ENCODE assay signal across 8 cellular contexts in genomic region chr9:105405514-105406131, GRCh38. TPM values are rescaled to one million over a fixed set of nuclear protein-coding genes. Genes with fewer than 3 reads are reported as not detected.
A peak's percentile ranks its signal among the peaks of the same experiment; 100 is the strongest.
DNase-seq lines count a peak whose midpoint lies in the region; ATAC-seq and TF ChIP-seq lines count a peak whose summit lies in the region.

No MANE protein-coding gene starts in this region.

- H3K27ac Mint-ChIP-seq in activated CD8-positive, alpha-beta T cell treated with anti-CD3 and anti-CD28 coated beads for 36 hours: peak overlapping the region; percentile 81

- no peaks in the 10 kb centered on the region for H3K36me3 ChIP-seq in GM06990 (ENCODE audit: control insufficient read depth, insufficient read depth, low read length)
- no peaks in the 10 kb centered on the region for H3K36me3 ChIP-seq in tibial nerve
- no peaks in the 10 kb centered on the region for H3K36me3 ChIP-seq in HAP-1 (replicated peaks)

- TF ChIP-seq EP300 in tibial nerve (IDR thresholded peaks at IDR 0.05): no peak

- H3K27ac ChIP-seq in tibial nerve: no peak overlapping the region

- DNase-seq in GM06990 (ENCODE audit: extremely low read depth, insufficient read length) (peak; percentile 29), LHCN-M2 (ENCODE audit: low read depth) (peak; percentile 72), myocyte (ENCODE audit: low read depth) (peak; percentile 95), RPMI8226 (no peak), tibial nerve (ENCODE audit: low spot score in 2 of 2) (no peak), HAP-1 (ENCODE audit: low spot score in 2 of 2) (no peak)
- peak; percentile 76 for DNase-seq in activated CD8-positive, alpha-beta T cell treated with anti-CD3 and anti-CD28 coated beads for 36 hours

- H3K4me3 ChIP-seq in GM06990 (replicated peaks; ENCODE audit: low read depth, low read length): no peak overlapping the region
- H3K4me3 ChIP-seq in tibial nerve: no peak overlapping the region
- no peak overlapping the region for H3K4me3 ChIP-seq in HAP-1

- no peak for TF ChIP-seq CTCF in GM06990 (IDR thresholded peaks at IDR 0.05; ENCODE audit: insufficient read depth, low read length, poor library complexity, severe bottlenecking)
- TF ChIP-seq CTCF in activated CD8-positive, alpha-beta T cell treated with anti-CD3 and anti-CD28 coated beads for 36 hours (IDR thresholded peaks at IDR 0.05): no peak
- no peak for TF ChIP-seq CTCF in tibial nerve (IDR thresholded peaks at IDR 0.05)

- peaks cover 0 to 22% (median 3%) of the 10 kb centered on the region in 4 donors for H3K9me3 ChIP-seq in tibial nerve
- H3K9me3 ChIP-seq in HAP-1: no peaks in the 10 kb centered on the region

- H3K27me3 Mint-ChIP-seq in activated CD8-positive, alpha-beta T cell treated with anti-CD3 and anti-CD28 coated beads for 36 hours: peaks cover 61% of the 10 kb centered on the region

- peaks cover 3% of the 10 kb centered on the region for H3K36me3 Mint-ChIP-seq in activated CD8-positive, alpha-beta T cell treated with anti-CD3 and anti-CD28 coated beads for 36 hours (ENCODE audit: low read depth)

- H3K4me1 ChIP-seq in tibial nerve: no peaks in the 10 kb centered on the region
- H3K4me1 ChIP-seq in HAP-1: no peaks in the 10 kb centered on the region; the same call in 1 of the 2 replicates

- 50 to 56% methylated on average over 6 of the region's 6 CpGs for WGBS in tibial nerve, 2 donors

- POLR2A ChIA-PET in activated CD8-positive, alpha-beta T cell treated with anti-CD3 and anti-CD28 coated beads for 36 hours (lab: Charles Lee): interaction anchor here (0.7 to 1.1 kb wide), 3 partner anchors 12 to 478 kb away, joined by 3 read pairs; no protein-coding TSS in a partner anchor

- H3K4me1 Mint-ChIP-seq in activated CD8-positive, alpha-beta T cell treated with anti-CD3 and anti-CD28 coated beads for 36 hours (ENCODE audit: low read depth): peaks cover 26% of the 10 kb centered on the region

- ATAC-seq in GM21717 (IDR thresholded peaks at IDR 0.05; ENCODE audit: unreplicated experiment): peak; percentile 94
- ATAC-seq in activated CD8-positive, alpha-beta T cell treated with anti-CD3 and anti-CD28 coated beads for 36 hours: peak; percentile 88

- intact Hi-C loops in activated CD8-positive, alpha-beta T cell treated with anti-CD3 and anti-CD28 coated beads for 36 hours (cut with micrococcal nuclease): loop anchor here (2.0 to 10.0 kb wide), 2 partner anchors 45 to 411 kb away; no protein-coding TSS in a partner anchor

- in situ Hi-C loops in HAP-1 (cut with MboI; ENCODE audit: low sequenced_read_pairs): no loop called here

- peak overlapping the region; percentile 37 for H3K4me3 Mint-ChIP-seq in activated CD8-positive, alpha-beta T cell treated with anti-CD3 and anti-CD28 coated beads for 36 hours

- CTCF ChIA-PET in activated CD8-positive, alpha-beta T cell treated with anti-CD3 and anti-CD28 coated beads for 36 hours (lab: Charles Lee): interaction anchor here (1.1 to 2.0 kb wide), 3 partner anchors 9 to 245 kb away, joined by 3 to 11 read pairs (median 4); no protein-coding TSS in a partner anchor

- H3K9me3 Mint-ChIP-seq in activated CD8-positive, alpha-beta T cell treated with anti-CD3 and anti-CD28 coated beads for 36 hours: peaks cover 7% of the 10 kb centered on the region

- TF ChIP-seq POLR2A in tibial nerve (IDR thresholded peaks at IDR 0.05): no peak

- H3K27me3 ChIP-seq in GM06990 (replicated peaks; ENCODE audit: control insufficient read depth, insufficient read depth, low read length) (no peaks in the 10 kb centered on the region), tibial nerve (no peaks in the 10 kb centered on the region), HAP-1 (ENCODE audit: low read depth) (no peaks in the 10 kb centered on the region)

RNA-seq across cellular contexts. Expression of gene FSD1L, which starts 42.2 kb away (rescaled TPM):
- total RNA-seq in LHCN-M2 (2014; rRNA removed) (2.1 and 2.8 TPM in 2 replicates), myocyte (17.6 and 18.6 TPM in 2 replicates), tibial nerve (10 to 100 TPM in 1 of 4 donors, 1 to 10 TPM in 3; 2.9 to 13.2 (median 6.0) TPM)
- polyA plus RNA-seq in LHCN-M2 (2012): 0.53 TPM
- 1 to 10 TPM; 1.3 TPM for total RNA-seq in activated CD8-positive, alpha-beta T cell treated with anti-CD3 and anti-CD28 coated beads for 36 hours
- 3.2 TPM for polyA plus RNA-seq in myocyte (2012)

Comparison
In these comparisons a context has a peak if more than half of its experiments do, and no peak if none do; other contexts are left out.
1. DNase-seq: peak in GM06990 (single experiment), LHCN-M2 (single experiment), activated CD8-positive, alpha-beta T cell treated with anti-CD3 and anti-CD28 coated beads for 36 hours (single experiment) and myocyte (single experiment); none in RPMI8226 (single experiment), tibial nerve (0 of 2) and HAP-1 (0 of 2).